ENCODE assay signal across 20 cellular contexts in the genomic region with DNA sequence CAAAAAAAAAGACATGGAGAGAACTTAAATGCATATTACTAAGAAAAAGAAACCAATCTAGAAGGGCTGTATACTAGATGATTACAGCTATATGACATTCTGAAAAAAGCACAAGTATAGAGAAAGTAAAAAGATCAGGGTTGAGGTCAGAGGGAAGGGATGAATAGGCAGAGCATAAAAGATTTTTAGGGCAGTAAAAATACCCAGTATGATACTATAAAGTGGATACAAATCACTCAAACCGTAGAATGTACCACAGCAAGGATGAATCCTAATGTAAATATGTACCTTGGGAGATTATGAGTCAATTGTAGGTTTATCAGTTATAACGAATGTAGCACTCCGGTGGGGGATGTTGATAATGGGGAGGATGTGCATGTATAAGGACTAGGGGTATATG.
"Had no signal": no experiment of that assay in that cellular context is flagged by ENCODE, and none has a peak within 500 bp of the region (broad histone marks: within the 10 kb centered on the region; RNA-seq: fewer than 3 reads in every experiment).

No MANE protein-coding gene starts in this region.

- H3K27me3 ChIP-seq: Peyer's patch, SJCRH30 had no signal

- DNase-seq: IMR-90, Karpas-422, KG1, MG63, NCI-H1092, NCI-H1105 treated with DMSO at 0.1 percent for 48 hours, NCI-H1417 treated with DMSO at 0.1 percent for 48 hours, NCI-H146, NCI-H1694 treated with DMSO at 0.1 percent for 48 hours, NCI-H1930, NCI-H2081, NCI-H2107, NCI-H2227 treated with DMSO at 0.1 percent for 48 hours, NCI-H524, NCI-H748 treated with DMSO at 0.1 percent for 48 hours, Peyer's patch, Right ventricle myocardium superior, SJCRH30 had no signal

- H3K4me3 ChIP-seq: MG63, Peyer's patch, SJCRH30 had no signal

- H3K27ac ChIP-seq: Peyer's patch, SJCRH30 had no signal

- H3K36me3 ChIP-seq: MG63, Peyer's patch, SJCRH30 had no signal

- ATAC-seq: HepG2, SK-N-SH treated with all-trans-retinoic acid at 6 μM for 48 hours had no signal

- H3K9me3 ChIP-seq: SJCRH30 had no signal
